In the genomic region with DNA sequence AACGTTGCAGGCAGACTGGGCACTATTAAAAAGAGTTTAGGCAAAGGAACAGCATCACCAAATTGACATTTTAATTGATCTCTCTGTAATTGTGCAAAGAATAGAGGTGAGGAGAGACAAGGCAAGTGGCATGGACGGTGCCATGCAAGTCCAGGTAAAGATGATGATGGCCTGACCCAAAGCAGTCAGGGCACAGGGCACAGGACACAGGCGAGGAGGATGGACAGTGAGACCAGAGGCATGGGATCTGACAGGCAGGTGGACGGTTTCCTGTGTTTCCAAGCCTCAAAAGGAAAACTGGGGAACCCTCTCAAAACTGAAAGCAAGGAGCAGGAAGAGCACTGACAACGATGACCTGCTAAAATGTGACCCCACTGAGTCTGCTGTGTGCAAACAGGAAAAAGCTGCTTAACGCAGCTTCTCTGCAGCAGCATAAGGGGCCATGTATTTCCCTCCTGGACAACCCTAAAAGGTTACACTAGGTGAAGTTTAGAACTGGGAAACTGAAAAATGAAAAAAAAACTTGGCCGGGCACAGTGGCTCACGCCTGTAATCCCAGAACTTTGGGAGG, we compare ENCODE assay signal across 20 cellular contexts. TPM values are rescaled to one million over a fixed set of nuclear protein-coding genes. Genes with fewer than 3 reads are reported as not detected.
DNase-seq lines count a peak whose midpoint lies in the region; ATAC-seq and TF ChIP-seq lines count a peak whose summit lies in the region.
"Had no signal": no experiment of that assay in that cellular context is flagged by ENCODE, and none has a peak within 500 bp of the region (broad histone marks: within the 10 kb centered on the region; RNA-seq: fewer than 3 reads in every experiment).

No MANE protein-coding gene starts in this region.

- peaks cover 10% of the 10 kb centered on the region for H3K4me1 Mint-ChIP-seq in T-helper 2 cell treated with Interferon-gamma antibody and Interleukin-4, amounts not matched to agents 5 μg/mL and 100 μg/mL, for 36 hours (ENCODE audit: low read depth)

- peaks cover 29% of the 10 kb centered on the region for H3K36me3 Mint-ChIP-seq in T-helper 2 cell treated with Interferon-gamma antibody and Interleukin-4, amounts not matched to agents 5 μg/mL and 100 μg/mL, for 36 hours (ENCODE audit: low read depth)

- POLR2A ChIA-PET in RWPE1 (lab: Yijun Ruan, JAX; ENCODE audit: low non-redundant PET): interaction anchor here (0.7 kb wide), 1 partner anchor 29 kb away, joined by 3 read pairs; no protein-coding TSS in a partner anchor

- ATAC-seq in sciatic nerve: no peak
- no peak for ATAC-seq in GM18502 (IDR thresholded peaks at IDR 0.05; ENCODE audit: poor library complexity, unreplicated experiment)
- no peak for ATAC-seq in GM21526 (IDR thresholded peaks at IDR 0.05; ENCODE audit: low FRiP score, unreplicated experiment)
- ATAC-seq: activated T-cell treated with anti-CD3 and anti-CD28 coated beads, Interleukin-2, amount 50 U/mL, for 72 hours had no signal

- CTCF ChIA-PET in RWPE1 (lab: Yijun Ruan, JAX): interaction anchor here (0.5 to 0.6 kb wide), 2 partner anchors 75 to 536 kb away, joined by 3 to 4 read pairs; no protein-coding TSS in a partner anchor

- TF ChIP-seq EP300 in esophagus muscularis mucosa (IDR thresholded peaks at IDR 0.05): no peak

- WGBS in esophagus muscularis mucosa: 68% methylated on average over 8 of the region's 8 CpGs

- peaks cover 33 to 97% (median 87%) of the 10 kb centered on the region in 4 donors for H3K4me1 ChIP-seq in esophagus muscularis mucosa

- H3K27ac Mint-ChIP-seq in T-helper 2 cell treated with Interferon-gamma antibody and Interleukin-4, amounts not matched to agents 5 μg/mL and 100 μg/mL, for 36 hours: peak overlapping the region; percentile 31
- H3K27ac Mint-ChIP-seq: activated T-cell treated with anti-CD3 and anti-CD28 coated beads, Interleukin-2, amount 50 U/mL, for 72 hours; nephron had no signal

- H3K4me3 Mint-ChIP-seq in T-helper 2 cell treated with Interferon-gamma antibody and Interleukin-4, amounts not matched to agents 5 μg/mL and 100 μg/mL, for 36 hours: no peak overlapping the region
- H3K4me3 Mint-ChIP-seq: nephron had no signal

- intact Hi-C loops in esophagus muscularis mucosa (cut with DNase I) (no loop called here), sciatic nerve (cut with DNase I) (no loop called here)

- H3K27ac ChIP-seq in RWPE1 (peak overlapping the region; percentile 28; the same call in 1 of the 2 replicates), esophagus muscularis mucosa (replicated peaks in 1 of 4) (peak overlapping the region; percentile 82 to 90 (median 86))
- H3K27ac ChIP-seq: C4-2B, left ventricle myocardium inferior, testis had no signal

- H3K36me3 ChIP-seq in esophagus muscularis mucosa: peaks cover 0 to 39% (median 16%) of the 10 kb centered on the region in 4 donors

- H3K9me3 Mint-ChIP-seq in T-helper 2 cell treated with Interferon-gamma antibody and Interleukin-4, amounts not matched to agents 5 μg/mL and 100 μg/mL, for 36 hours: no peaks in the 10 kb centered on the region
- H3K9me3 Mint-ChIP-seq: activated T-cell treated with anti-CD3 and anti-CD28 coated beads, Interleukin-2, amount 50 U/mL, for 72 hours; nephron had no signal

- H3K4me3 ChIP-seq in esophagus muscularis mucosa: no peak overlapping the region
- H3K4me3 ChIP-seq: left ventricle myocardium inferior, testis had no signal

- no peaks in the 10 kb centered on the region for H3K9me3 ChIP-seq in esophagus muscularis mucosa
- H3K9me3 ChIP-seq: left ventricle myocardium inferior, testis had no signal

- H3K27me3 Mint-ChIP-seq in T-helper 2 cell treated with Interferon-gamma antibody and Interleukin-4, amounts not matched to agents 5 μg/mL and 100 μg/mL, for 36 hours (ENCODE audit: low read depth): no peaks in the 10 kb centered on the region

- TF ChIP-seq POLR2A in esophagus muscularis mucosa (IDR thresholded peaks at IDR 0.05; ENCODE audit: low read depth): no peak

- TF ChIP-seq CTCF in RWPE1 (conservative IDR thresholded peaks at IDR 0.05; ENCODE audit: low read depth): no peak
- TF ChIP-seq CTCF in esophagus muscularis mucosa (IDR thresholded peaks at IDR 0.05): no peak

- H3K27me3 ChIP-seq in esophagus muscularis mucosa: no peaks in the 10 kb centered on the region
- H3K27me3 ChIP-seq: testis had no signal

- DNase-seq in T-helper 2 cell treated with Interferon-gamma antibody and Interleukin-4, amounts not matched to agents 5 μg/mL and 100 μg/mL, for 36 hours (ENCODE audit: low spot score): no peak
- DNase-seq in T-helper 2 cell (no peak), RWPE1 (ENCODE audit: low spot score) (no peak), esophagus muscularis mucosa (ENCODE audit: extremely low spot score) (no peak), sciatic nerve (ENCODE audit: low spot score) (peak; percentile 10), middle frontal gyrus (ENCODE audit: extremely low spot score, low spot score) (no peak)
- DNase-seq: 8988T; activated CD4-positive, alpha-beta T cell treated with anti-CD3 and anti-CD28 coated beads for 48 hours; activated T-cell treated with anti-CD3 and anti-CD28 coated beads, Interleukin-2, amount 50 U/mL, for 72 hours; cortex of kidney; left ventricle myocardium inferior; NCI-H1436 treated with DMSO at 0.1 percent for 48 hours; NCI-H2227 treated with DMSO at 0.1 percent for 48 hours; SHP77; T1000; testis had no signal

RNA-seq across cellular contexts. Expression of gene CLIP1, which starts 50.9 kb away (rescaled TPM):
- 100 to 1,000 TPM; 234 to 263 (median 250) TPM for total RNA-seq in esophagus muscularis mucosa
- 114 TPM for total RNA-seq in sciatic nerve
